Comparison of ENCODE assay signal across 8 cellular contexts in genomic region chr6:44237813-44238433, GRCh38. TPM values are rescaled to one million over a fixed set of nuclear protein-coding genes. Genes with fewer than 3 reads are reported as not detected.
DNase-seq lines count a peak whose midpoint lies in the region; ATAC-seq, FAIRE-seq and TF ChIP-seq lines count a peak whose summit lies in the region.

No MANE protein-coding gene starts in this region.

- peaks cover 0 to 3% of the 10 kb centered on the region in 2 experiments for H3K36me3 ChIP-seq in keratinocyte (ENCODE audit: control insufficient read depth in 2 of 2, extremely low read depth in 1 of 2, insufficient read depth in 2 of 2, low read length in 2 of 2)

- H3K9me3 Mint-ChIP-seq in activated B cell treated with CpG ODN at 0.5 μM for 24 hours = no peaks in the 10 kb centered on the region

- H2AFZ ChIP-seq in keratinocyte (ENCODE audit: control insufficient read depth, low read length) = peak overlapping the region; percentile 62

- peak overlapping the region; percentile 90 for H3K27ac Mint-ChIP-seq in activated B cell treated with CpG ODN at 0.5 μM for 24 hours

- H3K9me1 ChIP-seq in keratinocyte (ENCODE audit: control insufficient read depth, extremely low read depth, insufficient read depth, low read length) = peaks cover 3% of the 10 kb centered on the region

- POLR2A ChIA-PET in activated B cell treated with CpG ODN at 0.5 μM for 24 hours (lab: Charles Lee) = interaction anchor here (0.6 to 3.1 kb wide), 11 partner anchors 8 to 141 kb away, joined by 3 to 43 read pairs (median 5); partner anchors contain the start of genes HSP90AB1, MRPL14, SLC29A1 and SLC35B2

- no peaks in the 10 kb centered on the region for H3K27me3 Mint-ChIP-seq in activated B cell treated with CpG ODN at 0.5 μM for 24 hours

- no peaks in the 10 kb centered on the region for H3K27me3 ChIP-seq in keratinocyte (ENCODE audit: control insufficient read depth, extremely low read depth, insufficient read depth, low read length)

- H3K79me2 ChIP-seq in keratinocyte (ENCODE audit: control insufficient read depth, insufficient read depth, low read length) = no peaks in the 10 kb centered on the region

- H3K9ac ChIP-seq in keratinocyte (ENCODE audit: control insufficient read depth, extremely low read depth, insufficient read depth, low read length) = peak overlapping the region; percentile 76

- TF ChIP-seq CTCF in activated B cell treated with CpG ODN at 0.5 μM for 24 hours (IDR thresholded peaks at IDR 0.05) (peak; percentile 84), keratinocyte (optimal IDR thresholded peaks at IDR 0.05 in 1 of 3, IDR thresholded peaks at IDR 0.05 in 1 of 3, conservative IDR thresholded peaks at IDR 0.05 in 1 of 3; ENCODE audit: extremely low read depth in 1 of 3, insufficient read depth in 2 of 3, low read length in 3 of 3) (peak; percentile 86 to 97 (median 92))

- peak overlapping the region; percentile 44 to 69 (median 69) for H3K4me3 ChIP-seq in keratinocyte (ENCODE audit: control insufficient read depth in 2 of 3, extremely low read depth in 1 of 3, insufficient read depth in 2 of 3, low read depth in 1 of 3, low read length in 3 of 3)

- H3K27ac ChIP-seq in caudate nucleus (ENCODE audit: low read depth, low read length) = peak overlapping the region; percentile 99
- H3K27ac ChIP-seq in keratinocyte (ENCODE audit: control insufficient read depth, insufficient read depth, low read length) = peak overlapping the region; percentile 83

- no peak for FAIRE-seq in keratinocyte (lab: Jason Lieb, UNC)

- dilution Hi-C loops in keratinocyte (cut with MboI; ENCODE audit: extremely low pct_ligation_motif_present, low sequenced_read_pairs) = no loop called here

- H3K36me3 Mint-ChIP-seq in activated B cell treated with CpG ODN at 0.5 μM for 24 hours (ENCODE audit: low read depth) = peaks cover 2% of the 10 kb centered on the region

- ATAC-seq in HG02610 (IDR thresholded peaks at IDR 0.05; ENCODE audit: unreplicated experiment) (peak; percentile 84), activated B cell treated with CpG ODN at 0.5 μM for 24 hours (ENCODE audit: low read depth) (peak; percentile 91)

- DNase-seq in DMS 273 (lab: John Stamatoyannopoulos, UW; ENCODE audit: unreplicated experiment) (peak; percentile 93), DMS 273 treated with DMSO at 0.1 percent for 48 hours (lab: John Stamatoyannopoulos, UW) (no peak), NCI-H146 treated with DMSO at 0.1 percent for 48 hours (lab: John Stamatoyannopoulos, UW; ENCODE audit: unreplicated experiment) (peak; percentile 76), activated B cell treated with CpG ODN at 0.5 μM for 24 hours (peak; percentile 87), caudate nucleus (lab: John Stamatoyannopoulos, UW) (peak in 58 of 61 donors; percentile 34 to 88 (median 70)), keratinocyte (ENCODE audit: low read depth, low spot score) (no peak)
- DNase-seq in stimulated activated CD4-positive, alpha-beta T cell treated with anti-CD3 and anti-CD28 coated beads, Interleukin-12 subunit alpha, Interleukin-12 subunit beta, amount 100 ng/mL, for 48 hours (ENCODE audit: low read depth in 2 of 3, low spot score in 1 of 3) = peak; percentile 60 to 65 (median 65)

- CTCF ChIA-PET in activated B cell treated with CpG ODN at 0.5 μM for 24 hours (lab: Charles Lee) = interaction anchor here (0.6 to 5.1 kb wide), 13 partner anchors 8 to 147 kb away, joined by 3 to 31 read pairs (median 4); partner anchors contain the start of genes HSP90AB1, SLC29A1 and SLC35B2

- intact Hi-C loops in activated B cell treated with CpG ODN at 0.5 μM for 24 hours (cut with micrococcal nuclease) = loop anchor here (1.0 kb wide), 4 partner anchors 8 to 142 kb away; partner anchors contain the start of gene SLC29A1

- peak overlapping the region; percentile 95 for H3K4me3 Mint-ChIP-seq in activated B cell treated with CpG ODN at 0.5 μM for 24 hours

- no peaks in the 10 kb centered on the region for H4K20me1 ChIP-seq in keratinocyte (ENCODE audit: control insufficient read depth, extremely low read depth, insufficient read depth, low read length)

- peak overlapping the region; percentile 85 for H3K4me2 ChIP-seq in keratinocyte (ENCODE audit: control insufficient read depth, extremely low read depth, insufficient read depth, low read depth, low read length)

- peaks cover 40% of the 10 kb centered on the region for H3K4me1 ChIP-seq in keratinocyte (ENCODE audit: control insufficient read depth, extremely low read depth, insufficient read depth, low read length)

- H3K9me3 ChIP-seq in keratinocyte (ENCODE audit: control insufficient read depth, low read depth, low read length) = no peaks in the 10 kb centered on the region

- H3K4me1 Mint-ChIP-seq in activated B cell treated with CpG ODN at 0.5 μM for 24 hours = peaks cover 17% of the 10 kb centered on the region

RNA-seq across cellular contexts. Expression of gene HSP90AB1, which starts 9.0 kb away (rescaled TPM):
- 1,222 and 1,311 TPM in 2 replicates for total RNA-seq in activated B cell treated with CpG ODN at 0.5 μM for 24 hours
- polyA plus RNA-seq in keratinocyte = 653 to 1,215 TPM (median 1,089 TPM) in 3 replicates
- polyA plus RNA-seq in keratinocyte (2011; ENCODE audit: low read depth) = 852 TPM
- polyA plus RNA-seq in keratinocyte (2011; cell fraction: cytosol; rRNA removed) = 773 and 930 TPM in 2 replicates
- 1,009 and 1,163 TPM in 2 replicates for polyA plus RNA-seq in keratinocyte (2011; cell fraction: nucleus; rRNA removed)
- 801 and 914 TPM in 2 replicates for polyA plus RNA-seq in keratinocyte (2012; ENCODE audit: low replicate concordance)
- polyA minus RNA-seq in keratinocyte = 444 to 942 TPM (median 851 TPM) in 3 replicates
- 482 TPM for polyA minus RNA-seq in keratinocyte (2011; cell fraction: cytosol; rRNA and poly(A)+ RNA removed)
- polyA minus RNA-seq in keratinocyte (2011; cell fraction: nucleus; rRNA and poly(A)+ RNA removed) = 369 and 581 TPM in 2 replicates

RNA-seq across cellular contexts. Expression of gene SLC29A1, which starts 14.5 kb away (rescaled TPM):
- total RNA-seq in activated B cell treated with CpG ODN at 0.5 μM for 24 hours = 15.0 and 17.3 TPM in 2 replicates
- 51.0 to 69.8 TPM (median 55.3 TPM) in 3 replicates for polyA plus RNA-seq in keratinocyte
- polyA plus RNA-seq in keratinocyte (2011; ENCODE audit: low read depth) = 5.1 TPM
- polyA plus RNA-seq in keratinocyte (2011; cell fraction: cytosol; rRNA removed) = 29.3 and 31.8 TPM in 2 replicates
- polyA plus RNA-seq in keratinocyte (2011; cell fraction: nucleus; rRNA removed) = 81.3 and 83.5 TPM in 2 replicates
- 21.2 and 44.8 TPM in 2 replicates for polyA plus RNA-seq in keratinocyte (2012; ENCODE audit: low replicate concordance)
- polyA minus RNA-seq in keratinocyte = 78.3 to 107 TPM (median 93.2 TPM) in 3 replicates
- polyA minus RNA-seq in keratinocyte (2011; cell fraction: cytosol; rRNA and poly(A)+ RNA removed) = 54.3 TPM
- 31.4 and 37.5 TPM in 2 replicates for polyA minus RNA-seq in keratinocyte (2011; cell fraction: nucleus; rRNA and poly(A)+ RNA removed)

RNA-seq across cellular contexts. Expression of gene SLC35B2, which starts 19.4 kb away (rescaled TPM):
- total RNA-seq in activated B cell treated with CpG ODN at 0.5 μM for 24 hours = 27.0 and 29.1 TPM in 2 replicates
- polyA plus RNA-seq in keratinocyte = 69.9 to 118 TPM (median 103 TPM) in 3 replicates
- polyA plus RNA-seq in keratinocyte (2011; ENCODE audit: low read depth) = 11.2 TPM
- polyA plus RNA-seq in keratinocyte (2011; cell fraction: cytosol; rRNA removed) = 59.9 and 66.5 TPM in 2 replicates
- polyA plus RNA-seq in keratinocyte (2011; cell fraction: nucleus; rRNA removed) = 122 and 149 TPM in 2 replicates
- 43.9 and 70.5 TPM in 2 replicates for polyA plus RNA-seq in keratinocyte (2012; ENCODE audit: low replicate concordance)
- 66.7 to 107 TPM (median 100 TPM) in 3 replicates for polyA minus RNA-seq in keratinocyte
- 81.3 TPM for polyA minus RNA-seq in keratinocyte (2011; cell fraction: cytosol; rRNA and poly(A)+ RNA removed)
- 64.0 and 74.9 TPM in 2 replicates for polyA minus RNA-seq in keratinocyte (2011; cell fraction: nucleus; rRNA and poly(A)+ RNA removed)

RNA-seq across cellular contexts. Expression of gene MYMX, which starts 21.2 kb away (rescaled TPM):
- not detected in 2 replicates for total RNA-seq in activated B cell treated with CpG ODN at 0.5 μM for 24 hours
- polyA plus RNA-seq in keratinocyte = 0.09 TPM in 1 of 3 replicates, not detected in the others
- polyA plus RNA-seq in keratinocyte (2011; ENCODE audit: low read depth) = not detected
- 0.19 TPM in 1 of 2 replicates, not detected in the other for polyA plus RNA-seq in keratinocyte (2011; cell fraction: cytosol; rRNA removed)
- not detected in 2 replicates for polyA plus RNA-seq in keratinocyte (2011; cell fraction: nucleus; rRNA removed)
- polyA plus RNA-seq in keratinocyte (2012; ENCODE audit: low replicate concordance) = not detected in 2 replicates
- polyA minus RNA-seq in keratinocyte = not detected in 3 replicates
- polyA minus RNA-seq in keratinocyte (2011; cell fraction: cytosol; rRNA and poly(A)+ RNA removed) = not detected
- polyA minus RNA-seq in keratinocyte (2011; cell fraction: nucleus; rRNA and poly(A)+ RNA removed) = not detected in 2 replicates

RNA-seq across cellular contexts. Expression of gene NFKBIE, which starts 27.4 kb away (rescaled TPM):
- 94.7 and 99.2 TPM in 2 replicates for total RNA-seq in activated B cell treated with CpG ODN at 0.5 μM for 24 hours
- 5.7 to 7.3 TPM (median 6.5 TPM) in 3 replicates for polyA plus RNA-seq in keratinocyte
- polyA plus RNA-seq in keratinocyte (2011; ENCODE audit: low read depth) = 35.8 TPM
- 7.2 and 8.8 TPM in 2 replicates for polyA plus RNA-seq in keratinocyte (2011; cell fraction: cytosol; rRNA removed)
- 9.3 and 9.9 TPM in 2 replicates for polyA plus RNA-seq in keratinocyte (2011; cell fraction: nucleus; rRNA removed)
- 8.9 and 12.1 TPM in 2 replicates for polyA plus RNA-seq in keratinocyte (2012; ENCODE audit: low replicate concordance)
- polyA minus RNA-seq in keratinocyte = 4.1 to 5.6 TPM (median 5.1 TPM) in 3 replicates
- 12.7 TPM for polyA minus RNA-seq in keratinocyte (2011; cell fraction: cytosol; rRNA and poly(A)+ RNA removed)
- polyA minus RNA-seq in keratinocyte (2011; cell fraction: nucleus; rRNA and poly(A)+ RNA removed) = 3.7 and 5.3 TPM in 2 replicates

Comparison
In these comparisons a context has a peak if more than half of its experiments do, and no peak if none do; other contexts are left out.
1. DNase-seq: peak in DMS 273 (single experiment), NCI-H146 treated with DMSO at 0.1 percent for 48 hours (single experiment), activated B cell treated with CpG ODN at 0.5 μM for 24 hours (single experiment), caudate nucleus (58 of 61) and stimulated activated CD4-positive, alpha-beta T cell treated with anti-CD3 and anti-CD28 coated beads, Interleukin-12 subunit alpha, Interleukin-12 subunit beta, amount 100 ng/mL, for 48 hours (3 of 3); none in DMS 273 treated with DMSO at 0.1 percent for 48 hours (single experiment) and keratinocyte (single experiment).